ENCODE assay signal across 9 cellular contexts in the genomic region with DNA sequence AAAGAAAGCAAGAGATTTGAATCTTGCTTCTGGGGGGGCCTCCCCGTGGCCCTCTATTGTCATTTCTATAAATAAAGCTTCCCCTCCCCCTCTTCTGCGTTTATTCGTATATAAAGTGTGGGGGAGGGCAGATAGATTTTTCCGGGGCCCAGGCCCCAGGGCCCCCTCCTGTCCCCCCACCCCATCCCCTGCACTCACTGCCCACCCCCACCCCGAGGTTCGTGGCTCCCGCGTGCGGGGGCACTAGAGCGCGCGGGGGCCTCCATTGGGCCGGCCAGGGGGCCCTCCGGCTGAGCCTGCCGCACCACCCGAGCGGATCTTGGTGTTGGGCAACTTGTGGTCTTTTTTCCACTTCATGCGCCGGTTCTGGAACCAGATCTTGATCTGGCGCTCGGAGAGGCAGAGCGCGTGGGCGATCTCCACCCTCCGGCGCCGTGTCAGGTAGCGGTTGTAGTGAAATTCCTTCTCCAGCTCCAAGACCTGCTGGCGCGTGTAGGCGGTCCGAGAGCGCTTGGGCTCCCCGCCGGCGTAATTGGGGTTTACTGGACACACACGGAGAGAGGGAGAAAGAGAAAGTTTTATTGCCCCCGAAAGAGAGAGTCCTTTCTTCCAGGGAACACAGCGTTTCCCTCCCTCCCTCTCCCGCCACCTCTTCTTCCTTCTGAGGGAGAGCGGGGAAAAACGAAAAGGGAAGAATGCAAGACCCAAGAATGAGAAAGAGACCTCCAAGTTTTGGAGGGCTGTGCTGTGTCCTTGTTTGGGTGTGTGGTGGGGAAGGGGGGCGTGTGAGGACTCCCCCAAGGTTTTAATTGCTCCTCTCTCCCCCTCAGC. TPM values are rescaled to one million over a fixed set of nuclear protein-coding genes. Genes with fewer than 3 reads are reported as not detected.
A peak's percentile ranks its signal among the peaks of the same experiment; 100 is the strongest.
DNase-seq lines count a peak whose midpoint lies in the region; ATAC-seq, FAIRE-seq and TF ChIP-seq lines count a peak whose summit lies in the region.
"Had no signal": no experiment of that assay in that cellular context is flagged by ENCODE, and none has a peak within 500 bp of the region (broad histone marks: within the 10 kb centered on the region; RNA-seq: fewer than 3 reads in every experiment).

No MANE protein-coding gene starts in this region.

- H3K79me2 ChIP-seq in OCI-LY7 (ENCODE audit: insufficient read depth, low read depth, low read length) (peaks cover 6% of the 10 kb centered on the region; the same call in 1 of the 2 replicates), endothelial cell of umbilical vein (ENCODE audit: control insufficient read depth, insufficient read depth, low read length) (peaks cover 93% of the 10 kb centered on the region)

- dilution Hi-C loops in endothelial cell of umbilical vein (cut with MboI; ENCODE audit: extremely low pct_ligation_motif_present, low sequenced_read_pairs) = no loop called here

- TF ChIP-seq CTCF in OCI-LY7 (conservative IDR thresholded peaks at IDR 0.05; ENCODE audit: low read length) (no peak), endothelial cell of umbilical vein (IDR thresholded peaks at IDR 0.05; ENCODE audit: extremely low read depth in 1 of 2, insufficient read depth in 1 of 2, low read depth in 1 of 2, low read length in 2 of 2) (no peak)

- H3K4me3 ChIP-seq in OCI-LY7 (ENCODE audit: low read depth, low read length, poor library complexity, severe bottlenecking) (peak overlapping the region; percentile 85), endothelial cell of umbilical vein (replicated peaks in 1 of 3; ENCODE audit: insufficient read depth in 1 of 3, low read depth in 1 of 3, low read length in 3 of 3) (peak overlapping the region; percentile 69 to 86 (median 70))

- BruUV-seq in OCI-LY7 (replicated peaks; lab: Mats Ljungman, UMichigan) = no TSS peak
- BruUV-seq in endothelial cell of umbilical vein (replicated peaks; lab: Mats Ljungman, UMichigan) = no TSS peak

- peak overlapping the region; percentile 74 for H3K9ac ChIP-seq in endothelial cell of umbilical vein (replicated peaks; ENCODE audit: extremely low read depth, insufficient read depth, low read length)

- H4K20me1 ChIP-seq in OCI-LY7 (ENCODE audit: insufficient read depth, low read length) = no peaks in the 10 kb centered on the region
- H4K20me1 ChIP-seq in endothelial cell of umbilical vein (replicated peaks; ENCODE audit: control insufficient read depth, extremely low read depth, insufficient read depth, low read length) = no peaks in the 10 kb centered on the region

- no peak for FAIRE-seq in endothelial cell of umbilical vein (lab: Jason Lieb, UNC)

- H3K9me3 ChIP-seq in OCI-LY7 (ENCODE audit: low read length) (no peaks in the 10 kb centered on the region), endothelial cell of umbilical vein (replicated peaks; ENCODE audit: control insufficient read depth, insufficient read depth, low read length) (no peaks in the 10 kb centered on the region)

- H3K4me1 ChIP-seq in OCI-LY7 (ENCODE audit: insufficient read depth, low read length, poor library complexity, severe bottlenecking) = peaks cover 19% of the 10 kb centered on the region
- H3K4me1 ChIP-seq in endothelial cell of umbilical vein (ENCODE audit: control insufficient read depth, extremely low read depth, insufficient read depth, low read length) = peaks cover 76% of the 10 kb centered on the region

- no peak for ATAC-seq in HG02678 (IDR thresholded peaks at IDR 0.05; ENCODE audit: unreplicated experiment)

- peaks cover 5% of the 10 kb centered on the region; the same call in 1 of the 2 replicates for H3K36me3 ChIP-seq in OCI-LY7 (ENCODE audit: insufficient read depth, low read length)
- H3K36me3 ChIP-seq in endothelial cell of umbilical vein (ENCODE audit: control insufficient read depth in 2 of 2, extremely low read depth in 1 of 2, insufficient read depth in 2 of 2, low read length in 2 of 2) = peaks cover 0 to 3% of the 10 kb centered on the region in 2 experiments

- DNase-seq in EL = peak; percentile 31
- DNase-seq in OCI-LY7 (ENCODE audit: low spot score) = no peak
- peak; percentile 49 for DNase-seq in endothelial cell of umbilical vein (ENCODE audit: low read depth, low spot score)
- DNase-seq in posterior vena cava (ENCODE audit: low spot score) = peak; percentile 85
- DNase-seq in DMS153 treated with DMSO at 0.1 percent for 48 hours (lab: John Stamatoyannopoulos, UW; ENCODE audit: unreplicated experiment) = no peak
- no peak for DNase-seq in NCI-H2107 treated with DMSO at 0.1 percent for 48 hours (lab: John Stamatoyannopoulos, UW; ENCODE audit: unreplicated experiment)
- no peak for DNase-seq in NCI-H82 treated with DMSO at 0.1 percent for 48 hours (lab: John Stamatoyannopoulos, UW; ENCODE audit: unreplicated experiment)
- DNase-seq: SHP77 had no signal

- H3K9me1 ChIP-seq in endothelial cell of umbilical vein (replicated peaks; ENCODE audit: control insufficient read depth, extremely low read depth, insufficient read depth, low read length) = no peaks in the 10 kb centered on the region

- H3K27ac ChIP-seq in OCI-LY7 (ENCODE audit: low read depth, low read length, poor library complexity, severe bottlenecking) (no peak overlapping the region), endothelial cell of umbilical vein (ENCODE audit: insufficient read depth, low read depth, low read length) (peak overlapping the region; percentile 66)

- no peaks in the 10 kb centered on the region for H3K27me3 ChIP-seq in endothelial cell of umbilical vein (ENCODE audit: control insufficient read depth in 2 of 2, insufficient read depth in 2 of 2, low read length in 2 of 2)

- H2AFZ ChIP-seq in OCI-LY7 (ENCODE audit: low read length) = no peak overlapping the region
- no peak overlapping the region for H2AFZ ChIP-seq in endothelial cell of umbilical vein (ENCODE audit: low read depth, low read length)

- intact Hi-C loops in OCI-LY7 (cut with micrococcal nuclease; ENCODE audit: unreplicated experiment) = no loop called here
- intact Hi-C loops in endothelial cell of umbilical vein (cut with micrococcal nuclease) = no loop called here
- intact Hi-C loops in posterior vena cava (cut with DNase I) = no loop called here

- H3K4me2 ChIP-seq in OCI-LY7 (ENCODE audit: low read length) = peak overlapping the region; percentile 77
- H3K4me2 ChIP-seq in endothelial cell of umbilical vein (ENCODE audit: insufficient read depth, low read length) = peak overlapping the region; percentile 89

- CTCF ChIA-PET in OCI-LY7 (lab: Charles Lee; ENCODE audit: unreplicated experiment) = interaction anchor here (0.6 kb wide), 1 partner anchor 28 kb away, joined by 6 read pairs; no protein-coding TSS in a partner anchor
- CTCF ChIA-PET in endothelial cell of umbilical vein (lab: Charles Lee) = interaction anchor here (1.0 to 2.4 kb wide), 2 partner anchors 21 to 28 kb away, joined by 3 to 9 read pairs; no protein-coding TSS in a partner anchor

- POLR2A ChIA-PET in OCI-LY7 (lab: Charles Lee) = no interaction called here
- POLR2A ChIA-PET in endothelial cell of umbilical vein (lab: Charles Lee) = no interaction called here

- no peaks in the 10 kb centered on the region for H3K9me2 ChIP-seq in OCI-LY7 (ENCODE audit: insufficient read depth, low read length)

- peak; percentile 16 for TF ChIP-seq POLR2A in endothelial cell of umbilical vein (IDR thresholded peaks at IDR 0.05; ENCODE audit: low read depth, low read length)

RNA-seq across cellular contexts. Expression of a gene that starts 1.5 kb away (rescaled TPM):
- total RNA-seq in OCI-LY7 (2014; rRNA removed; shearing (Covaris generic)) = 7.2 and 7.4 TPM in 2 replicates
- total RNA-seq in OCI-LY7 (2022) (8.9 and 9.2 TPM in 2 replicates), endothelial cell of umbilical vein (11.2 and 13.1 TPM in 2 replicates), posterior vena cava (1 to 10 TPM; 5.0 to 6.9 TPM)
- polyA plus RNA-seq in endothelial cell of umbilical vein = 4.6 and 5.4 TPM in 2 replicates
- polyA plus RNA-seq in endothelial cell of umbilical vein (2011; cell fraction: cytosol; rRNA removed) = 2.5 and 3.3 TPM in 2 replicates
- polyA plus RNA-seq in endothelial cell of umbilical vein (2011; cell fraction: nucleus; rRNA removed) = 13.6 and 14.6 TPM in 2 replicates
- polyA plus RNA-seq in endothelial cell of umbilical vein (2012) = 5.2 and 5.6 TPM in 2 replicates
- polyA minus RNA-seq in endothelial cell of umbilical vein = 3.6 and 4.6 TPM in 2 replicates
- polyA minus RNA-seq in endothelial cell of umbilical vein (2011; cell fraction: cytosol; rRNA and poly(A)+ RNA removed) = 0.51 TPM
- 8.2 and 8.8 TPM in 2 replicates for polyA minus RNA-seq in endothelial cell of umbilical vein (2011; cell fraction: nucleus; rRNA and poly(A)+ RNA removed)

RNA-seq across cellular contexts. Expression of a gene that starts 13.3 kb away (rescaled TPM):
- total RNA-seq in OCI-LY7 (2014; rRNA removed; shearing (Covaris generic)) = 7.7 and 14.0 TPM in 2 replicates
- 13.0 and 14.6 TPM in 2 replicates for total RNA-seq in OCI-LY7 (2022)
- 45.0 and 56.6 TPM in 2 replicates for total RNA-seq in endothelial cell of umbilical vein
- polyA plus RNA-seq in endothelial cell of umbilical vein = 29.6 and 33.0 TPM in 2 replicates
- polyA plus RNA-seq in endothelial cell of umbilical vein (2011; cell fraction: cytosol; rRNA removed) = 7.9 and 11.6 TPM in 2 replicates
- polyA plus RNA-seq in endothelial cell of umbilical vein (2011; cell fraction: nucleus; rRNA removed) = 81.4 and 85.1 TPM in 2 replicates
- polyA plus RNA-seq in endothelial cell of umbilical vein (2012) = 19.0 and 19.8 TPM in 2 replicates
- 7.7 and 13.3 TPM in 2 replicates for polyA minus RNA-seq in endothelial cell of umbilical vein
- polyA minus RNA-seq in endothelial cell of umbilical vein (2011; cell fraction: cytosol; rRNA and poly(A)+ RNA removed) = 1.3 TPM
- polyA minus RNA-seq in endothelial cell of umbilical vein (2011; cell fraction: nucleus; rRNA and poly(A)+ RNA removed) = 18.1 and 32.3 TPM in 2 replicates
- total RNA-seq in posterior vena cava = 10 to 100 TPM; 16.0 to 23.6 TPM

RNA-seq across cellular contexts. Expression of a gene that starts 16.9 kb away (rescaled TPM):
- not detected in 2 replicates for total RNA-seq in OCI-LY7 (2014; rRNA removed; shearing (Covaris generic))
- not detected in 2 replicates for total RNA-seq in OCI-LY7 (2022)
- 7.3 and 8.5 TPM in 2 replicates for total RNA-seq in endothelial cell of umbilical vein
- polyA plus RNA-seq in endothelial cell of umbilical vein = 2.0 and 2.6 TPM in 2 replicates
- 1.0 and 1.1 TPM in 2 replicates for polyA plus RNA-seq in endothelial cell of umbilical vein (2011; cell fraction: cytosol; rRNA removed)
- 13.1 and 13.2 TPM in 2 replicates for polyA plus RNA-seq in endothelial cell of umbilical vein (2011; cell fraction: nucleus; rRNA removed)
- polyA plus RNA-seq in endothelial cell of umbilical vein (2012) = 3.3 and 3.5 TPM in 2 replicates
- 0.57 and 0.58 TPM in 2 replicates for polyA minus RNA-seq in endothelial cell of umbilical vein
- polyA minus RNA-seq in endothelial cell of umbilical vein (2011; cell fraction: cytosol; rRNA and poly(A)+ RNA removed) = 0.82 TPM
- polyA minus RNA-seq in endothelial cell of umbilical vein (2011; cell fraction: nucleus; rRNA and poly(A)+ RNA removed) = 2.5 and 2.6 TPM in 2 replicates
- total RNA-seq in posterior vena cava = 1 to 10 TPM; 1.1 to 2.8 TPM

RNA-seq across cellular contexts. Expression of a gene that starts 28.1 kb away (rescaled TPM):
- total RNA-seq in OCI-LY7 (2014; rRNA removed; shearing (Covaris generic)) = 0.41 TPM in 1 of 2 replicates, not detected in the other
- total RNA-seq in OCI-LY7 (2022) (not detected in 2 replicates), endothelial cell of umbilical vein (24.0 and 27.4 TPM in 2 replicates), posterior vena cava (1 to 10 TPM; 3.9 to 6.7 TPM)
- 8.8 and 10.0 TPM in 2 replicates for polyA plus RNA-seq in endothelial cell of umbilical vein
- polyA plus RNA-seq in endothelial cell of umbilical vein (2011; cell fraction: cytosol; rRNA removed) = 4.3 and 6.1 TPM in 2 replicates
- polyA plus RNA-seq in endothelial cell of umbilical vein (2011; cell fraction: nucleus; rRNA removed) = 42.1 and 47.5 TPM in 2 replicates
- polyA plus RNA-seq in endothelial cell of umbilical vein (2012) = 12.4 and 13.8 TPM in 2 replicates
- 3.9 and 7.0 TPM in 2 replicates for polyA minus RNA-seq in endothelial cell of umbilical vein
- 2.8 TPM for polyA minus RNA-seq in endothelial cell of umbilical vein (2011; cell fraction: cytosol; rRNA and poly(A)+ RNA removed)
- 9.1 and 16.5 TPM in 2 replicates for polyA minus RNA-seq in endothelial cell of umbilical vein (2011; cell fraction: nucleus; rRNA and poly(A)+ RNA removed)

RNA-seq across cellular contexts. Expression of a gene that starts 31.8 kb away (rescaled TPM):
- total RNA-seq in OCI-LY7 (2014; rRNA removed; shearing (Covaris generic)) = not detected in 2 replicates
- total RNA-seq in OCI-LY7 (2022) (not detected in 2 replicates), endothelial cell of umbilical vein (21.5 and 23.3 TPM in 2 replicates), posterior vena cava (10 to 100 TPM; 18.9 to 22.3 TPM)
- polyA plus RNA-seq in endothelial cell of umbilical vein = 14.1 and 16.8 TPM in 2 replicates
- 6.8 and 8.4 TPM in 2 replicates for polyA plus RNA-seq in endothelial cell of umbilical vein (2011; cell fraction: cytosol; rRNA removed)
- polyA plus RNA-seq in endothelial cell of umbilical vein (2011; cell fraction: nucleus; rRNA removed) = 12.1 and 13.9 TPM in 2 replicates
- 12.0 and 12.5 TPM in 2 replicates for polyA plus RNA-seq in endothelial cell of umbilical vein (2012)
- 3.1 and 3.5 TPM in 2 replicates for polyA minus RNA-seq in endothelial cell of umbilical vein
- not detected for polyA minus RNA-seq in endothelial cell of umbilical vein (2011; cell fraction: cytosol; rRNA and poly(A)+ RNA removed)
- 4.9 and 5.0 TPM in 2 replicates for polyA minus RNA-seq in endothelial cell of umbilical vein (2011; cell fraction: nucleus; rRNA and poly(A)+ RNA removed)

Comparison
In these comparisons a context has a peak if more than half of its experiments do, and no peak if none do; other contexts are left out.
1. DNase-seq: peak in EL (single experiment), endothelial cell of umbilical vein (single experiment) and posterior vena cava (single experiment); none in OCI-LY7 (single experiment), DMS153 treated with DMSO at 0.1 percent for 48 hours (single experiment), NCI-H2107 treated with DMSO at 0.1 percent for 48 hours (single experiment) and NCI-H82 treated with DMSO at 0.1 percent for 48 hours (single experiment).